ENCODE assay signal across 8 cellular contexts in genomic region chr10:62047240-62047897, GRCh38.
DNase-seq lines count a peak whose midpoint lies in the region; ATAC-seq and TF ChIP-seq lines count a peak whose summit lies in the region.

No MANE protein-coding gene starts in this region.

- WGBS in thyroid gland, 2 donors, result 91% methylated on average over 4 of the region's 4 CpGs

- H3K4me3 Mint-ChIP-seq in activated CD4-positive, alpha-beta memory T cell treated with anti-CD3 and anti-CD28 coated beads, Interleukin-2, amount 10 ng/mL, durations not matched to agents 7 days and 5 days, result peak overlapping the region; percentile 98

- peaks cover 62% of the 10 kb centered on the region for H3K36me3 Mint-ChIP-seq in activated CD4-positive, alpha-beta memory T cell treated with anti-CD3 and anti-CD28 coated beads, Interleukin-2, amount 10 ng/mL, durations not matched to agents 7 days and 5 days (ENCODE audit: low read depth)

- no peaks in the 10 kb centered on the region for H3K9me3 ChIP-seq in thyroid gland

- no peak overlapping the region for H3K4me3 ChIP-seq in thyroid gland (replicated peaks in 1 of 3)

- H3K36me3 ChIP-seq in thyroid gland, result peaks cover 0 to 4% of the 10 kb centered on the region in 2 donors

- H3K27ac Mint-ChIP-seq in activated CD4-positive, alpha-beta memory T cell treated with anti-CD3 and anti-CD28 coated beads, Interleukin-2, amount 10 ng/mL, durations not matched to agents 7 days and 5 days, result peak overlapping the region; percentile 99

- peak; percentile 65 for DNase-seq in activated CD8-positive, alpha-beta memory T cell treated with anti-CD3 and anti-CD28 coated beads, Interleukin-2, amount 50 U/mL, for 48 hours
- DNase-seq in activated CD8-positive, alpha-beta memory T cell treated with anti-CD3 and anti-CD28 coated beads, Interleukin-2, amount 50 U/mL, for 4 hours, result no peak
- DNase-seq in activated CD4-positive, alpha-beta memory T cell treated with anti-CD3 and anti-CD28 coated beads, Interleukin-2, amount 10 ng/mL, durations not matched to agents 7 days and 5 days, result no peak
- DNase-seq in thyroid gland (no peak), ureter (ENCODE audit: low spot score) (no peak)

- intact Hi-C loops in thyroid gland (cut with DNase I), result no loop called here

- CTCF ChIA-PET in activated CD4-positive, alpha-beta memory T cell treated with anti-CD3 and anti-CD28 coated beads, Interleukin-2, amount 10 ng/mL, durations not matched to agents 7 days and 5 days (lab: Charles Lee), result interaction anchor here (1.0 to 9.9 kb wide), 9 partner anchors 9 to 200 kb away, joined by 3 to 112 read pairs (median 7); no protein-coding TSS in a partner anchor

- H3K4me1 ChIP-seq in thyroid gland, result peaks cover 11 to 46% of the 10 kb centered on the region in 2 donors

- no peak for ATAC-seq in HG03139 (IDR thresholded peaks at IDR 0.05; ENCODE audit: unreplicated experiment)
- no peak for ATAC-seq in HG02588 (IDR thresholded peaks at IDR 0.05; ENCODE audit: unreplicated experiment)

- H3K9me3 Mint-ChIP-seq in activated CD4-positive, alpha-beta memory T cell treated with anti-CD3 and anti-CD28 coated beads, Interleukin-2, amount 10 ng/mL, durations not matched to agents 7 days and 5 days, result peaks cover 2% of the 10 kb centered on the region

- H3K4me1 Mint-ChIP-seq in activated CD4-positive, alpha-beta memory T cell treated with anti-CD3 and anti-CD28 coated beads, Interleukin-2, amount 10 ng/mL, durations not matched to agents 7 days and 5 days, result peaks cover 72% of the 10 kb centered on the region

- H3K27me3 ChIP-seq in layer of hippocampus (ENCODE audit: control insufficient read depth, insufficient read depth, low read length) (no peaks in the 10 kb centered on the region), thyroid gland (no peaks in the 10 kb centered on the region)

- POLR2A ChIA-PET in activated CD4-positive, alpha-beta memory T cell treated with anti-CD3 and anti-CD28 coated beads, Interleukin-2, amount 10 ng/mL, durations not matched to agents 7 days and 5 days (lab: Charles Lee), result interaction anchor here (0.7 to 21.1 kb wide), 23 partner anchors 6 to 296 kb away, joined by 3 to 785 read pairs (median 7); partner anchors contain the start of gene ARID5B

- no peak for TF ChIP-seq CTCF in thyroid gland (IDR thresholded peaks at IDR 0.05)

- TF ChIP-seq POLR2A in thyroid gland (IDR thresholded peaks at IDR 0.05), result no peak

- H3K27me3 Mint-ChIP-seq in activated CD4-positive, alpha-beta memory T cell treated with anti-CD3 and anti-CD28 coated beads, Interleukin-2, amount 10 ng/mL, durations not matched to agents 7 days and 5 days, result no peaks in the 10 kb centered on the region

- H3K27ac ChIP-seq in layer of hippocampus (ENCODE audit: low read depth, low read length) (peak overlapping the region; percentile 88), thyroid gland (peak overlapping the region in 2 of 3 donors; percentile 42 to 89)
